15 cellular contexts compared by ENCODE assay signal in the genomic region with DNA sequence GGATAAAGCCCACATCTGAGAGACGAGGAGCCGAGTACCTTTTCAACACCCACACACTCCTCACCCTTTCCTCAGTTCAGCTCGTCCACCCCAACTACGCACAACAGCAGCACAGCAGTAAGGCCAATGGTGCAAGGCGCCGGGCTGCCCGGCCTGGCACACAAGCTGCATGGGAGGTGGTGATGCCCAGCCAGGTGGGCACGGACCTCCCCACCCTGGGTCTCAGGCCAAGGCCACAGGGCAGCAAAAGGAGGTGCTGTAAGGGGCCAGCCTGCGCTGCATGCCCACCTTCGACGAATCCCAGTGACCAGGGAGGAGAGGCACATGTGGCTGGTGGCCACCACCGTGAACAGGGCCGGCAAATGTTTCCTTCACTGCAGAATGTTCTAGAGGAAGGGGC. TPM values are rescaled to one million over a fixed set of nuclear protein-coding genes. Genes with fewer than 3 reads are reported as not detected.
DNase-seq lines count a peak whose midpoint lies in the region; ATAC-seq and TF ChIP-seq lines count a peak whose summit lies in the region.
"Had no signal": no experiment of that assay in that cellular context is flagged by ENCODE, and none has a peak within 500 bp of the region (broad histone marks: within the 10 kb centered on the region; RNA-seq: fewer than 3 reads in every experiment).

No MANE protein-coding gene starts in this region.

- H3K27ac Mint-ChIP-seq in natural killer cell (no peak overlapping the region), neural progenitor cell (no peak overlapping the region)

- peaks cover 0 to 9% of the 10 kb centered on the region in 2 donors for H3K4me1 Mint-ChIP-seq in natural killer cell
- H3K4me1 Mint-ChIP-seq in neural progenitor cell, result peaks cover 3% of the 10 kb centered on the region

- TF ChIP-seq POLR2A in Peyer's patch (IDR thresholded peaks at IDR 0.05), result no peak

- H3K4me2 ChIP-seq in BLaER1 treated with 17β-estradiol and CSF1 and Interleukin-3, amounts not matched to agents 10 nM and 100 nM, result peak overlapping the region in 8 of 11 experiments; percentile 57 to 86 (median 80); a peak in 15 of 22 replicates
- H3K4me2 ChIP-seq in hepatocyte, result no peak overlapping the region
- no peak overlapping the region for H3K4me2 ChIP-seq in neural progenitor cell
- H3K4me2 ChIP-seq: KMS-11 had no signal

- intact Hi-C loops in natural killer cell (cut with micrococcal nuclease), result no loop called here

- no peak overlapping the region for H3K4me3 ChIP-seq in BLaER1 treated with 17β-estradiol and CSF1 and Interleukin-3, amounts not matched to agents 10 nM and 100 nM
- H3K4me3 ChIP-seq in Peyer's patch (no peak overlapping the region), hepatocyte (no peak overlapping the region), neural progenitor cell (no peak overlapping the region)

- H3K9me3 Mint-ChIP-seq in natural killer cell (no peaks in the 10 kb centered on the region), neural progenitor cell (peaks cover 2% of the 10 kb centered on the region)

- no peaks in the 10 kb centered on the region for H3F3A ChIP-seq in neural progenitor cell (ENCODE audit: low read depth)

- H3K27me3 ChIP-seq in BLaER1 treated with 17β-estradiol and CSF1 and Interleukin-3, amounts not matched to agents 10 nM and 100 nM, result no peaks in the 10 kb centered on the region
- H3K27me3 ChIP-seq in Peyer's patch (no peaks in the 10 kb centered on the region), hepatocyte (no peaks in the 10 kb centered on the region), neural progenitor cell (no peaks in the 10 kb centered on the region)

- 96% methylated on average over 13 of the region's 13 CpGs for WGBS in hepatocyte (ENCODE audit: low lambda C conversion rate, missing lambda C conversion rate)

- H3K27me3 Mint-ChIP-seq in natural killer cell (ENCODE audit: low read depth in 2 of 2), result peaks cover 0 to 6% of the 10 kb centered on the region in 2 donors
- peaks cover 2% of the 10 kb centered on the region for H3K27me3 Mint-ChIP-seq in neural progenitor cell (ENCODE audit: insufficient read depth, low read depth)

- H3K79me2 ChIP-seq in hepatocyte (no peaks in the 10 kb centered on the region), neural progenitor cell (ENCODE audit: low read depth) (no peaks in the 10 kb centered on the region)

- H3K36me3 Mint-ChIP-seq in natural killer cell (no peaks in the 10 kb centered on the region), neural progenitor cell (no peaks in the 10 kb centered on the region)

- no peaks in the 10 kb centered on the region for H3K9me2 ChIP-seq in hepatocyte (replicated peaks; ENCODE audit: insufficient read depth)

- H3K4me3 Mint-ChIP-seq in natural killer cell (no peak overlapping the region), neural progenitor cell (no peak overlapping the region)

- H4K20me1 ChIP-seq in BLaER1 treated with 17β-estradiol and CSF1 and Interleukin-3, amounts not matched to agents 10 nM and 100 nM, result no peaks in the 10 kb centered on the region
- H4K20me1 ChIP-seq in hepatocyte (ENCODE audit: insufficient read depth, poor library complexity, severe bottlenecking) (no peaks in the 10 kb centered on the region), neural progenitor cell (ENCODE audit: low read depth) (no peaks in the 10 kb centered on the region)

- H3K36me3 ChIP-seq in BLaER1 treated with 17β-estradiol and CSF1 and Interleukin-3, amounts not matched to agents 10 nM and 100 nM, result no peaks in the 10 kb centered on the region
- no peaks in the 10 kb centered on the region for H3K36me3 ChIP-seq in Peyer's patch
- no peaks in the 10 kb centered on the region for H3K36me3 ChIP-seq in hepatocyte (replicated peaks; ENCODE audit: insufficient read depth, low read depth)
- no peaks in the 10 kb centered on the region for H3K36me3 ChIP-seq in neural progenitor cell

- H2AFZ ChIP-seq in hepatocyte (no peak overlapping the region), neural progenitor cell (replicated peaks) (no peak overlapping the region)

- H3K9ac ChIP-seq in BLaER1 treated with 17β-estradiol and CSF1 and Interleukin-3, amounts not matched to agents 10 nM and 100 nM, result no peak overlapping the region
- H3K9ac ChIP-seq in neural progenitor cell, result no peak overlapping the region
- H3K9ac ChIP-seq: KMS-11 had no signal

- TF ChIP-seq CTCF in Peyer's patch (IDR thresholded peaks at IDR 0.05) (no peak), hepatocyte (IDR thresholded peaks at IDR 0.05; ENCODE audit: poor library complexity) (no peak), natural killer cell (IDR thresholded peaks at IDR 0.05) (no peak), neural progenitor cell (IDR thresholded peaks at IDR 0.05) (no peak)

- H3K9me3 ChIP-seq in BLaER1 treated with 17β-estradiol and CSF1 and Interleukin-3, amounts not matched to agents 10 nM and 100 nM (replicated peaks in 1 of 11), result peaks cover 0 to 55% (median 32%) of the 10 kb centered on the region in 11 experiments; a peak in 18 of 22 replicates
- no peaks in the 10 kb centered on the region for H3K9me3 ChIP-seq in Peyer's patch
- H3K9me3 ChIP-seq in hepatocyte (ENCODE audit: low read depth), result no peaks in the 10 kb centered on the region
- H3K9me3 ChIP-seq in neural progenitor cell (ENCODE audit: low read depth), result no peaks in the 10 kb centered on the region

- H3K27ac ChIP-seq in BLaER1 treated with 17β-estradiol and CSF1 and Interleukin-3, amounts not matched to agents 10 nM and 100 nM, result no peak overlapping the region; a peak in 1 of 22 replicates
- peak overlapping the region in 3 of 4 donors; percentile 17 to 78 (median 71) for H3K27ac ChIP-seq in Peyer's patch
- H3K27ac ChIP-seq in hepatocyte, result peak overlapping the region; percentile 76
- H3K27ac ChIP-seq in temporal lobe (ENCODE audit: low read depth, low read length), result peak overlapping the region; percentile 50
- no peak overlapping the region for H3K27ac ChIP-seq in neural progenitor cell
- H3K27ac ChIP-seq: KMS-11, RWPE1 had no signal

- peaks cover 18 to 70% (median 46%) of the 10 kb centered on the region in 10 experiments for H3K4me1 ChIP-seq in BLaER1 treated with 17β-estradiol and CSF1 and Interleukin-3, amounts not matched to agents 10 nM and 100 nM
- peaks cover 0 to 14% (median 0%) of the 10 kb centered on the region in 4 donors for H3K4me1 ChIP-seq in Peyer's patch
- peaks cover 5% of the 10 kb centered on the region for H3K4me1 ChIP-seq in hepatocyte (ENCODE audit: insufficient read depth)
- H3K4me1 ChIP-seq in neural progenitor cell, result no peaks in the 10 kb centered on the region

- ATAC-seq in natural killer cell (no peak), HG02798 (IDR thresholded peaks at IDR 0.05; ENCODE audit: poor library complexity, unreplicated experiment) (no peak)
- ATAC-seq: PC-3 had no signal

- DNase-seq in Peyer's patch, result no peak
- DNase-seq in hepatocyte (ENCODE audit: low spot score), result no peak
- no peak for DNase-seq in natural killer cell
- DNase-seq in neural progenitor cell (ENCODE audit: low spot score), result no peak
- DNase-seq: DMS79, NCI-H1417 treated with DMSO at 0.1 percent for 48 hours, NCI-H2029, NCI-H526, PC-3, SIG-M5 had no signal

RNA-seq across cellular contexts. Expression of a gene that starts 36.5 kb away (rescaled TPM):
- 100 to 1,000 TPM in 3 of 4 donors, 10 to 100 TPM in 1; 82.5 to 195 (median 116) TPM for total RNA-seq in Peyer's patch
- total RNA-seq in hepatocyte, result 10.0 and 12.3 TPM in 2 replicates
- polyA plus RNA-seq in hepatocyte, result 5.6 and 6.7 TPM in 2 replicates
- 0.98 TPM for total RNA-seq in temporal lobe
- not detected for total RNA-seq in natural killer cell
- not detected in 2 replicates for total RNA-seq in neural progenitor cell (ENCODE audit: low replicate concordance)

RNA-seq across cellular contexts. Expression of a gene that starts 36.6 kb away (rescaled TPM):
- 100 to 1,000 TPM in 1 of 4 donors, 10 to 100 TPM in 3; 51.7 to 172 (median 71.0) TPM for total RNA-seq in Peyer's patch
- 158 and 250 TPM in 2 replicates for total RNA-seq in hepatocyte
- polyA plus RNA-seq in hepatocyte, result 70.7 and 80.7 TPM in 2 replicates
- total RNA-seq in temporal lobe, result 20.4 TPM
- under 1 TPM; 0.10 to 0.31 (median 0.29) TPM for total RNA-seq in natural killer cell
- total RNA-seq in neural progenitor cell (ENCODE audit: low replicate concordance), result 0.41 and 0.50 TPM in 2 replicates

Comparison
In these comparisons a context has a peak if more than half of its experiments do, and no peak if none do; other contexts are left out.
1. H3K27ac ChIP-seq: peak in Peyer's patch (3 of 4), hepatocyte (single experiment) and temporal lobe (single experiment); none in BLaER1 treated with 17β-estradiol and CSF1 and Interleukin-3, amounts not matched to agents 10 nM and 100 nM (0 of 11) and neural progenitor cell (single experiment).
2. H3K4me2 ChIP-seq: peak in BLaER1 treated with 17β-estradiol and CSF1 and Interleukin-3, amounts not matched to agents 10 nM and 100 nM (8 of 11); none in hepatocyte (single experiment) and neural progenitor cell (single experiment).
3. RNA of a gene that starts 36.6 kb away (total RNA-seq): 158 to 250 TPM in hepatocyte, 51.7 to 172 TPM in Peyer's patch and 20.4 TPM in temporal lobe (single experiment); 0.41 to 0.50 TPM in neural progenitor cell and 0.10 to 0.31 TPM in natural killer cell; every median in the first group is over 10 times any median in the second.